23 cellular contexts compared by ENCODE assay signal in genomic region chr9:20417695-20418094, GRCh38.
"Had no signal": no experiment of that assay in that cellular context is flagged by ENCODE, and none has a peak within 500 bp of the region (broad histone marks: within the 10 kb centered on the region; RNA-seq: fewer than 3 reads in every experiment).

No MANE protein-coding gene starts in this region.

- ATAC-seq: activated CD8-positive, alpha-beta T cell treated with anti-CD3 and anti-CD28 coated beads for 36 hours; activated T-cell treated with anti-CD3 and anti-CD28 coated beads, Interleukin-2, amount 50 U/mL, for 72 hours; gastrocnemius medialis; left cardiac atrium; left ventricle myocardium superior; mucosa of descending colon; natural killer cell treated with Interleukin-12 subunit alpha and Interleukin-12 subunit beta and Interleukin-15 and Interleukin-18, amount 100 ng/mL, for 72 hours; sciatic nerve; stimulated activated naive B cell treated with anti-CD40 and anti-IgM and Interleukin-4, amounts not matched to agents 10 μg/mL and 1 μg/mL and 100 μg/mL, for 72 hours; WTC11 had no signal

- DNase-seq: activated CD4-positive, alpha-beta T cell treated with anti-CD3 and anti-CD28 coated beads for 1 hour; activated CD4-positive, alpha-beta T cell treated with anti-CD3 and anti-CD28 coated beads, Interleukin-2, amount 50 U/mL, for 1 hour; activated CD8-positive, alpha-beta T cell treated with anti-CD3 and anti-CD28 coated beads for 36 hours; activated naive CD4-positive, alpha-beta T cell; activated naive CD8-positive, alpha-beta T cell treated with anti-CD3 and anti-CD28 coated beads, Interleukin-2, amount 10 ng/mL, durations not matched to agents 7 days and 5 days; activated T-cell treated with anti-CD3 and anti-CD28 coated beads for 4 hours; activated T-cell treated with anti-CD3 and anti-CD28 coated beads, Interleukin-2, amount 50 U/mL, for 72 hours; dorsolateral prefrontal cortex; effector memory CD4-positive, alpha-beta T cell; gastrocnemius medialis; glutamatergic neuron; left cardiac atrium; left ventricle myocardium superior; mucosa of descending colon; ovary; retina; stimulated activated CD4-positive, alpha-beta T cell treated with anti-CD3 and anti-CD28 coated beads, Interleukin-2, amount 100 ng/mL, for 24 hours; stimulated activated naive B cell treated with anti-CD40 and anti-IgM and Interleukin-4, amounts not matched to agents 10 μg/mL and 1 μg/mL and 100 μg/mL, for 72 hours; T-helper 2 cell had no signal

- H3K27me3 Mint-ChIP-seq: activated CD8-positive, alpha-beta T cell treated with anti-CD3 and anti-CD28 coated beads for 36 hours; activated naive CD8-positive, alpha-beta T cell treated with anti-CD3 and anti-CD28 coated beads, Interleukin-2, amount 10 ng/mL, durations not matched to agents 7 days and 5 days; brain; natural killer cell treated with Interleukin-12 subunit alpha and Interleukin-12 subunit beta and Interleukin-15 and Interleukin-18, amount 100 ng/mL, for 72 hours; stimulated activated naive B cell treated with anti-CD40 and anti-IgM and Interleukin-4, amounts not matched to agents 10 μg/mL and 1 μg/mL and 100 μg/mL, for 72 hours had no signal

- H3K36me3 Mint-ChIP-seq: WTC11 had no signal

- H3K4me1 Mint-ChIP-seq: stimulated activated naive B cell treated with anti-CD40 and anti-IgM and Interleukin-4, amounts not matched to agents 10 μg/mL and 1 μg/mL and 100 μg/mL, for 72 hours had no signal

- H3K4me3 Mint-ChIP-seq: activated CD8-positive, alpha-beta T cell treated with anti-CD3 and anti-CD28 coated beads for 36 hours; activated naive CD8-positive, alpha-beta T cell treated with anti-CD3 and anti-CD28 coated beads, Interleukin-2, amount 10 ng/mL, durations not matched to agents 7 days and 5 days; activated T-cell treated with anti-CD3 and anti-CD28 coated beads, Interleukin-2, amount 50 U/mL, for 72 hours; brain; natural killer cell treated with Interleukin-12 subunit alpha and Interleukin-12 subunit beta and Interleukin-15 and Interleukin-18, amount 100 ng/mL, for 72 hours; stimulated activated naive B cell treated with anti-CD40 and anti-IgM and Interleukin-4, amounts not matched to agents 10 μg/mL and 1 μg/mL and 100 μg/mL, for 72 hours; WTC11 had no signal

- H3K27ac Mint-ChIP-seq: activated CD8-positive, alpha-beta T cell treated with anti-CD3 and anti-CD28 coated beads for 36 hours; activated naive CD8-positive, alpha-beta T cell treated with anti-CD3 and anti-CD28 coated beads, Interleukin-2, amount 10 ng/mL, durations not matched to agents 7 days and 5 days; activated T-cell treated with anti-CD3 and anti-CD28 coated beads, Interleukin-2, amount 50 U/mL, for 72 hours; brain; natural killer cell treated with Interleukin-12 subunit alpha and Interleukin-12 subunit beta and Interleukin-15 and Interleukin-18, amount 100 ng/mL, for 72 hours; stimulated activated naive B cell treated with anti-CD40 and anti-IgM and Interleukin-4, amounts not matched to agents 10 μg/mL and 1 μg/mL and 100 μg/mL, for 72 hours; WTC11 had no signal

- H3K9me3 Mint-ChIP-seq: activated CD8-positive, alpha-beta T cell treated with anti-CD3 and anti-CD28 coated beads for 36 hours; activated naive CD8-positive, alpha-beta T cell treated with anti-CD3 and anti-CD28 coated beads, Interleukin-2, amount 10 ng/mL, durations not matched to agents 7 days and 5 days; activated T-cell treated with anti-CD3 and anti-CD28 coated beads, Interleukin-2, amount 50 U/mL, for 72 hours; brain; natural killer cell treated with Interleukin-12 subunit alpha and Interleukin-12 subunit beta and Interleukin-15 and Interleukin-18, amount 100 ng/mL, for 72 hours; stimulated activated naive B cell treated with anti-CD40 and anti-IgM and Interleukin-4, amounts not matched to agents 10 μg/mL and 1 μg/mL and 100 μg/mL, for 72 hours; WTC11 had no signal
